In genomic region chr2:9703701-9704221, GRCh38 we compare ENCODE assay signal across 9 cellular contexts.
A peak's percentile ranks its signal among the peaks of the same experiment; 100 is the strongest.
DNase-seq lines count a peak whose midpoint lies in the region; ATAC-seq and TF ChIP-seq lines count a peak whose summit lies in the region.
"Had no signal": no experiment of that assay in that cellular context is flagged by ENCODE, and none has a peak within 500 bp of the region (broad histone marks: within the 10 kb centered on the region; RNA-seq: fewer than 3 reads in every experiment).

No MANE protein-coding gene starts in this region.

- H3K9me3 ChIP-seq in SJCRH30 (replicated peaks) = no peaks in the 10 kb centered on the region
- H3K9me3 ChIP-seq: Peyer's patch had no signal

- peak overlapping the region; percentile 49 for H3K4me3 Mint-ChIP-seq in stimulated activated effector memory CD8-positive, alpha-beta T cell treated with anti-CD3 and anti-CD28 coated beads, Interleukin-12 subunit alpha, Interleukin-12 subunit beta, amount 100 ng/mL, for 72 hours

- peaks cover 10% of the 10 kb centered on the region for H3K4me1 ChIP-seq in SJCRH30

- H3K27me3 ChIP-seq in SJCRH30 = no peaks in the 10 kb centered on the region
- H3K27me3 ChIP-seq: Peyer's patch had no signal

- H3K36me3 ChIP-seq in SJCRH30 = no peaks in the 10 kb centered on the region
- H3K36me3 ChIP-seq: Peyer's patch had no signal

- H3K9me3 Mint-ChIP-seq in stimulated activated effector memory CD8-positive, alpha-beta T cell treated with anti-CD3 and anti-CD28 coated beads, Interleukin-12 subunit alpha, Interleukin-12 subunit beta, amount 100 ng/mL, for 72 hours = no peaks in the 10 kb centered on the region

- no peak overlapping the region for H3K4me3 ChIP-seq in SJCRH30
- peak overlapping the region; percentile 7 for H3K4me3 ChIP-seq in epithelial cell of proximal tubule (ENCODE audit: low read depth, low read length)
- H3K4me3 ChIP-seq: Peyer's patch had no signal

- ATAC-seq in activated CD4-positive, CD25-positive, alpha-beta regulatory T cell treated with anti-CD3 and anti-CD28 coated beads, Interleukin-2, amount 50 U/mL, for 24 hours = peak; percentile 3 to 23
- peak; percentile 56 for ATAC-seq in stimulated activated effector memory CD8-positive, alpha-beta T cell treated with anti-CD3 and anti-CD28 coated beads, Interleukin-12 subunit alpha, Interleukin-12 subunit beta, amount 100 ng/mL, for 72 hours
- ATAC-seq in GM18511 (IDR thresholded peaks at IDR 0.05; ENCODE audit: unreplicated experiment) = no peak

- TF ChIP-seq CTCF in epithelial cell of proximal tubule (conservative IDR thresholded peaks at IDR 0.05; ENCODE audit: low read depth, low read length) = peak; percentile 35

- peaks cover 83% of the 10 kb centered on the region for H3K4me1 Mint-ChIP-seq in stimulated activated effector memory CD8-positive, alpha-beta T cell treated with anti-CD3 and anti-CD28 coated beads, Interleukin-12 subunit alpha, Interleukin-12 subunit beta, amount 100 ng/mL, for 72 hours

- no peak for DNase-seq in activated CD4-positive, CD25-positive, alpha-beta regulatory T cell treated with anti-CD3 and anti-CD28 coated beads, Interleukin-2, amount 50 U/mL, for 72 hours
- DNase-seq in SJCRH30 (peak; percentile 29 to 38), epithelial cell of proximal tubule (ENCODE audit: low read depth) (peak; percentile 84), NCI-H748 (lab: John Stamatoyannopoulos, UW; ENCODE audit: unreplicated experiment) (no peak)
- no peak for DNase-seq in stimulated activated effector memory CD8-positive, alpha-beta T cell treated with anti-CD3 and anti-CD28 coated beads, Interleukin-12 subunit alpha, Interleukin-12 subunit beta, amount 100 ng/mL, for 72 hours (ENCODE audit: low spot score in 2 of 2)
- DNase-seq in stimulated activated naive CD4-positive, alpha-beta T cell treated with Interleukin-2 at 50 U/mL for 16 hours (lab: John Stamatoyannopoulos, UW) = no peak

- H3K27ac Mint-ChIP-seq in stimulated activated effector memory CD8-positive, alpha-beta T cell treated with anti-CD3 and anti-CD28 coated beads, Interleukin-12 subunit alpha, Interleukin-12 subunit beta, amount 100 ng/mL, for 72 hours = peak overlapping the region; percentile 78

- peaks cover 12% of the 10 kb centered on the region for H3K36me3 Mint-ChIP-seq in stimulated activated effector memory CD8-positive, alpha-beta T cell treated with anti-CD3 and anti-CD28 coated beads, Interleukin-12 subunit alpha, Interleukin-12 subunit beta, amount 100 ng/mL, for 72 hours

- no peak overlapping the region for H3K27ac ChIP-seq in SJCRH30
- H3K27ac ChIP-seq: Peyer's patch had no signal

Comparison
In these comparisons a context has a peak if more than half of its experiments do, and no peak if none do; other contexts are left out.
1. DNase-seq: peak in SJCRH30 (2 of 2) and epithelial cell of proximal tubule (single experiment); none in activated CD4-positive, CD25-positive, alpha-beta regulatory T cell treated with anti-CD3 and anti-CD28 coated beads, Interleukin-2, amount 50 U/mL, for 72 hours (single experiment), stimulated activated effector memory CD8-positive, alpha-beta T cell treated with anti-CD3 and anti-CD28 coated beads, Interleukin-12 subunit alpha, Interleukin-12 subunit beta, amount 100 ng/mL, for 72 hours (0 of 2), NCI-H748 (single experiment) and stimulated activated naive CD4-positive, alpha-beta T cell treated with Interleukin-2 at 50 U/mL for 16 hours (single experiment).